In genomic region chr20:58457083-58457680, GRCh38 we compare ENCODE assay signal across 15 cellular contexts. TPM values are rescaled to one million over a fixed set of nuclear protein-coding genes. Genes with fewer than 3 reads are reported as not detected.
A peak's percentile ranks its signal among the peaks of the same experiment; 100 is the strongest.
DNase-seq lines count a peak whose midpoint lies in the region; ATAC-seq and TF ChIP-seq lines count a peak whose summit lies in the region.
"Had no signal": no experiment of that assay in that cellular context is flagged by ENCODE, and none has a peak within 500 bp of the region (broad histone marks: within the 10 kb centered on the region; RNA-seq: fewer than 3 reads in every experiment).

No MANE protein-coding gene starts in this region.

- peak overlapping the region; percentile 54 for H3K27ac Mint-ChIP-seq in glutamatergic neuron (ENCODE audit: unreplicated experiment)

- no peak overlapping the region for H3K4me3 ChIP-seq in BLaER1
- no peak overlapping the region for H3K4me3 ChIP-seq in ascending aorta
- H3K4me3 ChIP-seq: body of pancreas had no signal

- H3K4me2 ChIP-seq in BLaER1: peak overlapping the region; percentile 64; the same call in 1 of the 2 replicates

- H3K9ac ChIP-seq in BLaER1: no peak overlapping the region

- H3K4me1 Mint-ChIP-seq in glutamatergic neuron (ENCODE audit: low read depth, unreplicated experiment): peaks cover 42% of the 10 kb centered on the region

- peaks cover 8% of the 10 kb centered on the region for H3K9me3 Mint-ChIP-seq in glutamatergic neuron (ENCODE audit: unreplicated experiment)

- intact Hi-C loops in ascending aorta (cut with DNase I): no loop called here

- TF ChIP-seq CTCF in glutamatergic neuron (IDR thresholded peaks at IDR 0.05; ENCODE audit: partially characterized antibody, unreplicated experiment): no peak
- TF ChIP-seq CTCF in ascending aorta (IDR thresholded peaks at IDR 0.05): no peak

- H3K27ac ChIP-seq in BLaER1 (no peak overlapping the region), ascending aorta (no peak overlapping the region)
- H3K27ac ChIP-seq: body of pancreas, C4-2B, VCaP had no signal

- peaks cover 40% of the 10 kb centered on the region for H3K4me1 ChIP-seq in BLaER1
- no peaks in the 10 kb centered on the region for H3K4me1 ChIP-seq in ascending aorta
- H3K4me1 ChIP-seq: body of pancreas had no signal

- H3K27me3 Mint-ChIP-seq in glutamatergic neuron (ENCODE audit: unreplicated experiment): peaks cover 2% of the 10 kb centered on the region

- peaks cover 15% of the 10 kb centered on the region for H3K36me3 Mint-ChIP-seq in glutamatergic neuron (ENCODE audit: unreplicated experiment)

- H3K27me3 ChIP-seq in BLaER1 (no peaks in the 10 kb centered on the region), ascending aorta (no peaks in the 10 kb centered on the region)
- H3K27me3 ChIP-seq: body of pancreas had no signal

- H3K36me3 ChIP-seq in BLaER1: peaks cover 14% of the 10 kb centered on the region
- peaks cover 0 to 15% of the 10 kb centered on the region in 2 donors for H3K36me3 ChIP-seq in ascending aorta

- H3K9me3 ChIP-seq in BLaER1 (peaks cover 23% of the 10 kb centered on the region), ascending aorta (no peaks in the 10 kb centered on the region)
- H3K9me3 ChIP-seq: body of pancreas had no signal

- DNase-seq in HPDE6-E6E7 (ENCODE audit: extremely low spot score) (peak; percentile 99), glutamatergic neuron (no peak), DMS153 treated with DMSO at 0.1 percent for 48 hours (lab: John Stamatoyannopoulos, UW; ENCODE audit: unreplicated experiment) (no peak), RPMI8226 (no peak), ascending aorta (ENCODE audit: low spot score in 2 of 2) (no peak), NCI-H1930 (lab: John Stamatoyannopoulos, UW) (no peak)
- DNase-seq: body of pancreas; Kasumi-1; NCI-H510A treated with DMSO at 0.1 percent for 48 hours; SHP77 treated with DMSO at 0.1 percent for 48 hours; stimulated activated CD4-positive, alpha-beta T cell treated with anti-CD3 and anti-CD28 coated beads, Interleukin-4, amount 100 ng/mL, for 24 hours had no signal

- ATAC-seq in SK-N-SH treated with all-trans-retinoic acid at 6 μM for 48 hours: peak; percentile 72

- H4K20me1 ChIP-seq in BLaER1: peaks cover 30% of the 10 kb centered on the region; the same call in 1 of the 2 replicates

- no peak overlapping the region for H3K4me3 Mint-ChIP-seq in glutamatergic neuron (ENCODE audit: unreplicated experiment)

TF ChIP-seq in SK-N-SH treated with all-trans-retinoic acid at 6 μM for 48 hours, 23 proteins besides CTCF, POLR2A, EP300 and RAD21:
- TF ChIP-seq ZFP3 (CRISPR knock-in tag; IDR thresholded peaks at IDR 0.05) (0 out of 2 replicates have a peak, but pooled peaks have one; percentile 51), GLIS3 (CRISPR knock-in tag; IDR thresholded peaks at IDR 0.05) (no peak), SNAI2 (CRISPR knock-in tag; IDR thresholded peaks at IDR 0.05) (peak; percentile 42; the same call in 1 of the 2 replicates)

RNA-seq across cellular contexts. Expression of gene APCDD1L, which starts 58.0 kb away (rescaled TPM):
- not detected for total RNA-seq in glutamatergic neuron (ENCODE audit: unreplicated experiment)
- 2.1 TPM for total RNA-seq in ascending aorta
